Comparison of ENCODE assay signal across 12 cellular contexts in genomic region chr11:75891947-75892739, GRCh38.
A peak's percentile ranks its signal among the peaks of the same experiment; 100 is the strongest.
DNase-seq lines count a peak whose midpoint lies in the region; ATAC-seq and TF ChIP-seq lines count a peak whose summit lies in the region.
"Had no signal": no experiment of that assay in that cellular context is flagged by ENCODE, and none has a peak within 500 bp of the region (broad histone marks: within the 10 kb centered on the region; RNA-seq: fewer than 3 reads in every experiment).

No MANE protein-coding gene starts in this region.

- H3K27me3 ChIP-seq in GM06990 (replicated peaks; ENCODE audit: control insufficient read depth, insufficient read depth, low read length) (no peaks in the 10 kb centered on the region), OCI-LY1 (ENCODE audit: insufficient read depth, low read length) (no peaks in the 10 kb centered on the region), lower lobe of right lung (ENCODE audit: low read depth) (no peaks in the 10 kb centered on the region), Caco-2 (replicated peaks; ENCODE audit: control insufficient read depth, insufficient read depth, low read length) (no peaks in the 10 kb centered on the region)

- H3K9me3 ChIP-seq in OCI-LY1 (ENCODE audit: low read length) (no peaks in the 10 kb centered on the region), lower lobe of right lung (no peaks in the 10 kb centered on the region), Caco-2 (no peaks in the 10 kb centered on the region)

- DNase-seq in GM06990 (ENCODE audit: extremely low read depth, insufficient read length) (peak; percentile 33), lower lobe of right lung (no peak), Caco-2 (no peak), iPS-NIHi11 (ENCODE audit: low spot score) (no peak), left colon (no peak)
- no peak for DNase-seq in stimulated activated effector memory CD8-positive, alpha-beta T cell treated with anti-CD3 and anti-CD28 coated beads, Interleukin-12 subunit alpha, Interleukin-12 subunit beta, amount 100 ng/mL, for 72 hours (ENCODE audit: low spot score in 2 of 2)
- DNase-seq: activated T-cell treated with anti-CD3 and anti-CD28 coated beads, Interleukin-2, amount 50 U/mL, for 48 hours; COR-L47; erythroblast; WERI-Rb-1 had no signal

- H3K27ac Mint-ChIP-seq in Caco-2 (ENCODE audit: unreplicated experiment), result no peak overlapping the region
- H3K27ac Mint-ChIP-seq in stimulated activated effector memory CD8-positive, alpha-beta T cell treated with anti-CD3 and anti-CD28 coated beads, Interleukin-12 subunit alpha, Interleukin-12 subunit beta, amount 100 ng/mL, for 72 hours, result no peak overlapping the region

- H3K36me3 ChIP-seq in GM06990 (ENCODE audit: control insufficient read depth, insufficient read depth, low read length) (peaks cover 5% of the 10 kb centered on the region), OCI-LY1 (ENCODE audit: insufficient read depth, low read length) (peaks cover 42% of the 10 kb centered on the region), lower lobe of right lung (peaks cover 6% of the 10 kb centered on the region), Caco-2 (ENCODE audit: control insufficient read depth, insufficient read depth, low read length) (0 out of 2 replicates have a peak, but pooled peaks cover 2% of the 10 kb centered on the region)

- CTCF ChIA-PET in Caco-2 (lab: Charles Lee), result no interaction called here

- H3K36me3 Mint-ChIP-seq in Caco-2 (ENCODE audit: insufficient read depth, unreplicated experiment), result peaks cover 12% of the 10 kb centered on the region
- peaks cover 4% of the 10 kb centered on the region for H3K36me3 Mint-ChIP-seq in stimulated activated effector memory CD8-positive, alpha-beta T cell treated with anti-CD3 and anti-CD28 coated beads, Interleukin-12 subunit alpha, Interleukin-12 subunit beta, amount 100 ng/mL, for 72 hours

- no peaks in the 10 kb centered on the region for H3K9me3 Mint-ChIP-seq in Caco-2 (ENCODE audit: unreplicated experiment)
- no peaks in the 10 kb centered on the region for H3K9me3 Mint-ChIP-seq in stimulated activated effector memory CD8-positive, alpha-beta T cell treated with anti-CD3 and anti-CD28 coated beads, Interleukin-12 subunit alpha, Interleukin-12 subunit beta, amount 100 ng/mL, for 72 hours

- H3K9ac ChIP-seq in OCI-LY1 (ENCODE audit: low read length), result no peak overlapping the region

- H2AFZ ChIP-seq in OCI-LY1 (ENCODE audit: low read length), result no peak overlapping the region

- H3K4me3 ChIP-seq in GM06990 (replicated peaks; ENCODE audit: low read depth, low read length) (no peak overlapping the region), OCI-LY1 (ENCODE audit: low read depth, low read length, poor library complexity, severe bottlenecking) (no peak overlapping the region), lower lobe of right lung (no peak overlapping the region), Caco-2 (ENCODE audit: low read depth, low read length) (no peak overlapping the region)

- H3K4me1 ChIP-seq in OCI-LY1 (ENCODE audit: insufficient read depth, low read length, severe bottlenecking), result peaks cover 23% of the 10 kb centered on the region
- peaks cover 4% of the 10 kb centered on the region for H3K4me1 ChIP-seq in lower lobe of right lung
- no peaks in the 10 kb centered on the region for H3K4me1 ChIP-seq in Caco-2

- ATAC-seq in GM21529 (IDR thresholded peaks at IDR 0.05; ENCODE audit: unreplicated experiment) (peak; percentile 69), lower lobe of right lung (peak; percentile 74 to 75), left colon (no peak)
- ATAC-seq in stimulated activated effector memory CD8-positive, alpha-beta T cell treated with anti-CD3 and anti-CD28 coated beads, Interleukin-12 subunit alpha, Interleukin-12 subunit beta, amount 100 ng/mL, for 72 hours, result no peak

- no peaks in the 10 kb centered on the region for H3F3A ChIP-seq in OCI-LY1 (ENCODE audit: insufficient read depth, low read length)

- intact Hi-C loops in lower lobe of right lung (cut with DNase I) (loop anchor here (10.0 kb wide), 1 partner anchor 263 kb away; no protein-coding TSS in a partner anchor), Caco-2 (cut with micrococcal nuclease; ENCODE audit: unreplicated experiment) (loop anchor here (10.0 kb wide), 2 partner anchors 623 to 793 kb away; no protein-coding TSS in a partner anchor), left colon (cut with DNase I, micrococcal nuclease) (no loop called here)

- H3K4me1 Mint-ChIP-seq in Caco-2 (ENCODE audit: low read depth, unreplicated experiment), result no peaks in the 10 kb centered on the region
- H3K4me1 Mint-ChIP-seq in stimulated activated effector memory CD8-positive, alpha-beta T cell treated with anti-CD3 and anti-CD28 coated beads, Interleukin-12 subunit alpha, Interleukin-12 subunit beta, amount 100 ng/mL, for 72 hours, result peaks cover 22% of the 10 kb centered on the region

- H3K4me3 Mint-ChIP-seq in Caco-2 (ENCODE audit: unreplicated experiment), result no peak overlapping the region
- H3K4me3 Mint-ChIP-seq in stimulated activated effector memory CD8-positive, alpha-beta T cell treated with anti-CD3 and anti-CD28 coated beads, Interleukin-12 subunit alpha, Interleukin-12 subunit beta, amount 100 ng/mL, for 72 hours, result no peak overlapping the region

- POLR2A ChIA-PET in Caco-2 (lab: Charles Lee), result no interaction called here

- BruUV-seq in Caco-2 (replicated peaks; lab: Mats Ljungman, UMichigan), result no TSS peak

- H3K27me3 Mint-ChIP-seq in Caco-2 (ENCODE audit: insufficient read depth, unreplicated experiment), result no peaks in the 10 kb centered on the region

- no peaks in the 10 kb centered on the region for H4K20me1 ChIP-seq in OCI-LY1 (ENCODE audit: insufficient read depth, low read length)

- TF ChIP-seq CTCF in GM06990 (IDR thresholded peaks at IDR 0.05; ENCODE audit: insufficient read depth, low read length, poor library complexity, severe bottlenecking) (no peak), OCI-LY1 (IDR thresholded peaks at IDR 0.05; ENCODE audit: low read length) (no peak), lower lobe of right lung (IDR thresholded peaks at IDR 0.05) (no peak), Caco-2 (IDR thresholded peaks at IDR 0.05; ENCODE audit: insufficient read depth in 1 of 2, low read depth in 1 of 2, low read length in 1 of 2, severe bottlenecking in 1 of 2, unreplicated experiment in 1 of 2) (no peak)

- H3K4me2 ChIP-seq in OCI-LY1 (ENCODE audit: low read length), result peak overlapping the region; percentile 12; the same call in 1 of the 2 replicates

- peak overlapping the region; percentile 54 for H3K27ac ChIP-seq in OCI-LY1 (ENCODE audit: low read depth, low read length, poor library complexity, severe bottlenecking)
- H3K27ac ChIP-seq in lower lobe of right lung, result peak overlapping the region; percentile 69
- H3K27ac ChIP-seq: WERI-Rb-1 had no signal

- no peaks in the 10 kb centered on the region for H3K9me2 ChIP-seq in OCI-LY1 (ENCODE audit: low read depth, low read length)

- no peaks in the 10 kb centered on the region for H3K79me2 ChIP-seq in OCI-LY1 (ENCODE audit: insufficient read depth, low read length)

Comparison
In these comparisons a context has a peak if more than half of its experiments do, and no peak if none do; other contexts are left out.
1. ATAC-seq: peak in GM21529 (single experiment) and lower lobe of right lung (2 of 2); none in stimulated activated effector memory CD8-positive, alpha-beta T cell treated with anti-CD3 and anti-CD28 coated beads, Interleukin-12 subunit alpha, Interleukin-12 subunit beta, amount 100 ng/mL, for 72 hours (single experiment) and left colon (single experiment).
2. intact Hi-C loops: an anchor here in lower lobe of right lung (10.0 kb wide) and Caco-2 (10.0 kb wide); none called in left colon.